Comparison of ENCODE assay signal across 9 cellular contexts in genomic region chr6:135496805-135497411, GRCh38. TPM values are rescaled to one million over a fixed set of nuclear protein-coding genes. Genes with fewer than 3 reads are reported as not detected.
DNase-seq lines count a peak whose midpoint lies in the region; ATAC-seq and TF ChIP-seq lines count a peak whose summit lies in the region.
"Had no signal": no experiment of that assay in that cellular context is flagged by ENCODE, and none has a peak within 500 bp of the region (broad histone marks: within the 10 kb centered on the region; RNA-seq: fewer than 3 reads in every experiment).

No MANE protein-coding gene starts in this region.

- ATAC-seq in HG02840 (IDR thresholded peaks at IDR 0.05; ENCODE audit: low FRiP score, unreplicated experiment) (no peak), left colon (no peak), HG02981 (IDR thresholded peaks at IDR 0.05; ENCODE audit: unreplicated experiment) (no peak)

- peak overlapping the region; percentile 96 to 98 for H3K27ac ChIP-seq in coronary artery

- H3K9me3 Mint-ChIP-seq in nephron progenitor cell: no peaks in the 10 kb centered on the region
- H3K9me3 Mint-ChIP-seq: naive B cell had no signal

- H3K4me3 ChIP-seq in BJ (ENCODE audit: low read depth, low read length): peak overlapping the region; percentile 72
- peak overlapping the region; percentile 98 for H3K4me3 ChIP-seq in coronary artery

- peaks cover 19% of the 10 kb centered on the region for H3K4me1 Mint-ChIP-seq in nephron progenitor cell

- H3K27me3 ChIP-seq in BJ (ENCODE audit: control insufficient read depth, insufficient read depth, low read length): no peaks in the 10 kb centered on the region

- intact Hi-C loops in left colon (cut with DNase I, micrococcal nuclease): no loop called here

- DNase-seq in BJ (ENCODE audit: low read depth) (no peak), M059J (ENCODE audit: low read depth) (peak; percentile 11), coronary artery (ENCODE audit: low spot score) (no peak), nephron progenitor cell (no peak), left colon (no peak)
- DNase-seq in stimulated activated CD8-positive, alpha-beta memory T cell treated with anti-CD3 and anti-CD28 coated beads, Interleukin-4, amount 100 ng/mL, for 48 hours: no peak

- peaks cover 29% of the 10 kb centered on the region for H3K36me3 Mint-ChIP-seq in nephron progenitor cell (ENCODE audit: low read depth)
- H3K36me3 Mint-ChIP-seq: naive B cell had no signal

- POLR2A ChIA-PET in BJ (lab: Charles Lee): no interaction called here

- no peaks in the 10 kb centered on the region for H3K27me3 Mint-ChIP-seq in nephron progenitor cell (ENCODE audit: low read depth, poor library complexity)
- H3K27me3 Mint-ChIP-seq: naive B cell had no signal

- TF ChIP-seq CTCF in BJ (IDR thresholded peaks at IDR 0.05; ENCODE audit: insufficient read depth, low read depth, low read length) (no peak), coronary artery (IDR thresholded peaks at IDR 0.05) (no peak), nephron progenitor cell (IDR thresholded peaks at IDR 0.05) (no peak)

- H3K36me3 ChIP-seq in BJ (ENCODE audit: control insufficient read depth, insufficient read depth, low read length): no peaks in the 10 kb centered on the region

- no peak overlapping the region for H3K4me3 Mint-ChIP-seq in nephron progenitor cell

- CTCF ChIA-PET in BJ (lab: Yijun Ruan, JAX): interaction anchor here (1.4 kb wide), 1 partner anchor 46 kb away, joined by 4 read pairs; no protein-coding TSS in a partner anchor

- peak overlapping the region; percentile 83 for H3K27ac Mint-ChIP-seq in nephron progenitor cell

RNA-seq across cellular contexts. Expression of gene AHI1, which starts 0.6 kb away (rescaled TPM):
- polyA plus RNA-seq in BJ (2011; rRNA removed): 7.9 and 15.8 TPM in 2 replicates
- 9.2 and 13.0 TPM in 2 replicates for polyA minus RNA-seq in BJ (2011; rRNA and poly(A)+ RNA removed)
- 9.6 and 11.9 TPM in 2 replicates for total RNA-seq in M059J (2014; rRNA removed; shearing (Covaris generic))
- 10 to 100 TPM; 21.4 to 25.8 TPM for total RNA-seq in left colon
